Comparison of ENCODE assay signal across 1 cellular context in genomic region chr1:93078935-93079654, GRCh38.
TF ChIP-seq lines count a peak whose summit lies in the region.

Gene MTF2 (plus strand): TSS chr1:93079283. CDS start chr1:93079527, 244 bp downstream.

TF ChIP-seq in HepG2, 621 proteins besides CTCF, POLR2A, EP300 and RAD21 (continued from another document and continues in another):
- TF ChIP-seq, protein P1, sequence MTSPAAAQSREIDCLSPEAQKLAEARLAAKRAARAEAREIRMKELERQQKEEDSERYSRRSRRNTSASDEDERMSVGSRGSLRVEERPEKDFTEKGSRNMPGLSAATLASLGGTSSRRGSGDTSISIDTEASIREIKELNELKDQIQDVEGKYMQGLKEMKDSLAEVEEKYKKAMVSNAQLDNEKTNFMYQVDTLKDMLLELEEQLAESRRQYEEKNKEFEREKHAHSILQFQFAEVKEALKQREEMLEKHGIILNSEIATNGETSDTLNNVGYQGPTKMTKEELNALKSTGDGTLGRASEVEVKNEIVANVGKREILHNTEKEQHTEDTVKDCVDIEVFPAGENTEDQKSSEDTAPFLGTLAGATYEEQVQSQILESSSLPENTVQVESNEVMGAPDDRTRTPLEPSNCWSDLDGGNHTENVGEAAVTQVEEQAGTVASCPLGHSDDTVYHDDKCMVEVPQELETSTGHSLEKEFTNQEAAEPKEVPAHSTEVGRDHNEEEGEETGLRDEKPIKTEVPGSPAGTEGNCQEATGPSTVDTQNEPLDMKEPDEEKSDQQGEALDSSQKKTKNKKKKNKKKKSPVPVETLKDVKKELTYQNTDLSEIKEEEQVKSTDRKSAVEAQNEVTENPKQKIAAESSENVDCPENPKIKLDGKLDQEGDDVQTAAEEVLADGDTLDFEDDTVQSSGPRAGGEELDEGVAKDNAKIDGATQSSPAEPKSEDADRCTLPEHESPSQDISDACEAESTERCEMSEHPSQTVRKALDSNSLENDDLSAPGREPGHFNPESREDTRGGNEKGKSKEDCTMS (CRISPR knock-in tag; conservative IDR thresholded peaks at IDR 0.05), result no peak
- TF ChIP-seq, protein P2, sequence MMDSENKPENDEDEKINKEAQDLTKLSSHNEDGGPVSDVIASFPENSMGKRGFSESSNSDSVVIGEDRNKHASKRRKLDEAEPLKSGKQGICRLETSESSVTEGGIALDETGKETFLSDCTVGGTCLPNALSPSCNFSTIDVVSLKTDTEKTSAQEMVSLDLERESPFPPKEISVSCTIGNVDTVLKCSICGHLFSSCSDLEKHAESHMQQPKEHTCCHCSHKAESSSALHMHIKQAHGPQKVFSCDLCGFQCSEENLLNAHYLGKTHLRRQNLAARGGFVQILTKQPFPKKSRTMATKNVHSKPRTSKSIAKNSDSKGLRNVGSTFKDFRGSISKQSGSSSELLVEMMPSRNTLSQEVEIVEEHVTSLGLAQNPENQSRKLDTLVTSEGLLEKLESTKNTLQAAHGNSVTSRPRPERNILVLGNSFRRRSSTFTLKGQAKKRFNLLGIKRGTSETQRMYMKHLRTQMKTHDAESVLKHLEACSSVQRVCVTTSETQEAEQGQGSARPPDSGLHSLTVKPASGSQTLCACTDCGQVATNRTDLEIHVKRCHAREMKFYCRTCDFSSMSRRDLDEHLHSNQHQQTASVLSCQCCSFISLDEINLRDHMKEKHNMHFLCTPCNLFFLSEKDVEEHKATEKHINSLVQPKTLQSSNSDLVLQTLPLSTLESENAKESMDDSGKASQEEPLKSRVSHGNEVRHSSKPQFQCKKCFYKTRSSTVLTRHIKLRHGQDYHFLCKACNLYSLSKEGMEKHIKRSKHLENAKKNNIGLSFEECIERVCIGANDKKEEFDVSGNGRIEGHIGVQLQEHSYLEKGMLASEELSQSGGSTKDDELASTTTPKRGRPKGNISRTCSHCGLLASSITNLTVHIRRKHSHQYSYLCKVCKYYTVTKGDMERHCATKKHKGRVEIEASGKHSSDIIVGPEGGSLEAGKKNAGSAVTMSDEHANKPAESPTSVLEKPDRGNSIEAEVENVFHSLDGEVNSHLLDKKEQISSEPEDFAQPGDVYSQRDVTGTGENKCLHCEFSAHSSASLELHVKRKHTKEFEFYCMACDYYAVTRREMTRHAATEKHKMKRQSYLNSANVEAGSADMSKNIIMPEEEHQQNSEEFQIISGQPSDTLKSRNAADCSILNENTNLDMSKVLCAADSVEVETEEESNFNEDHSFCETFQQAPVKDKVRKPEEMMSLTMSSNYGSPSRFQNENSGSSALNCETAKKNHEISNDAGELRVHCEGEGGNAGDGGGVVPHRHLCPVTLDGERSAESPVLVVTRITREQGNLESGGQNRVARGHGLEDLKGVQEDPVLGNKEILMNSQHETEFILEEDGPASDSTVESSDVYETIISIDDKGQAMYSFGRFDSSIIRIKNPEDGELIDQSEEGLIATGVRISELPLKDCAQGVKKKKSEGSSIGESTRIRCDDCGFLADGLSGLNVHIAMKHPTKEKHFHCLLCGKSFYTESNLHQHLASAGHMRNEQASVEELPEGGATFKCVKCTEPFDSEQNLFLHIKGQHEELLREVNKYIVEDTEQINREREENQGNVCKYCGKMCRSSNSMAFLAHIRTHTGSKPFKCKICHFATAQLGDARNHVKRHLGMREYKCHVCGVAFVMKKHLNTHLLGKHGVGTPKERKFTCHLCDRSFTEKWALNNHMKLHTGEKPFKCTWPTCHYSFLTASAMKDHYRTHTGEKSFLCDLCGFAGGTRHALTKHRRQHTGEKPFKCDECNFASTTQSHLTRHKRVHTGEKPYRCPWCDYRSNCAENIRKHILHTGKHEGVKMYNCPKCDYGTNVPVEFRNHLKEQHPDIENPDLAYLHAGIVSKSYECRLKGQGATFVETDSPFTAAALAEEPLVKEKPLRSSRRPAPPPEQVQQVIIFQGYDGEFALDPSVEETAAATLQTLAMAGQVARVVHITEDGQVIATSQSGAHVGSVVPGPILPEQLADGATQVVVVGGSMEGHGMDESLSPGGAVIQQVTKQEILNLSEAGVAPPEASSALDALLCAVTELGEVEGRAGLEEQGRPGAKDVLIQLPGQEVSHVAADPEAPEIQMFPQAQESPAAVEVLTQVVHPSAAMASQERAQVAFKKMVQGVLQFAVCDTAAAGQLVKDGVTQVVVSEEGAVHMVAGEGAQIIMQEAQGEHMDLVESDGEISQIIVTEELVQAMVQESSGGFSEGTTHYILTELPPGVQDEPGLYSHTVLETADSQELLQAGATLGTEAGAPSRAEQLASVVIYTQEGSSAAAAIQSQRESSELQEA (CRISPR knock-in tag; IDR thresholded peaks at IDR 0.05; ENCODE audit: not compliant biosample characterization), result peak; percentile 78
- peak; percentile 99 for TF ChIP-seq SPEN (CRISPR knock-in tag; IDR thresholded peaks at IDR 0.05; ENCODE audit: low read depth)
- peak; percentile 86 for TF ChIP-seq AHDC1 (CRISPR knock-in tag; IDR thresholded peaks at IDR 0.05; ENCODE audit: borderline replicate concordance)
- peak; percentile 86 for TF ChIP-seq RBFOX2 (IDR thresholded peaks at IDR 0.05; ENCODE audit: low read depth, low read length)
- TF ChIP-seq ZNF775 (CRISPR knock-in tag; IDR thresholded peaks at IDR 0.05; ENCODE audit: borderline replicate concordance), result no peak
- TF ChIP-seq CCAR2 (optimal IDR thresholded peaks at IDR 0.05; ENCODE audit: low read depth, low read length), result peak; percentile 99
- TF ChIP-seq HES4 (CRISPR knock-in tag; IDR thresholded peaks at IDR 0.05; ENCODE audit: borderline replicate concordance), result peak; percentile 86
- peak; percentile 96 for TF ChIP-seq ZNF281 (CRISPR knock-in tag; IDR thresholded peaks at IDR 0.05; ENCODE audit: borderline replicate concordance)
- TF ChIP-seq SKIL (CRISPR knock-in tag; IDR thresholded peaks at IDR 0.05; ENCODE audit: borderline replicate concordance), result peak; percentile 80
- TF ChIP-seq TBX2 (CRISPR knock-in tag; IDR thresholded peaks at IDR 0.05; ENCODE audit: borderline replicate concordance), result peak; percentile 95
- TF ChIP-seq, protein P3, sequence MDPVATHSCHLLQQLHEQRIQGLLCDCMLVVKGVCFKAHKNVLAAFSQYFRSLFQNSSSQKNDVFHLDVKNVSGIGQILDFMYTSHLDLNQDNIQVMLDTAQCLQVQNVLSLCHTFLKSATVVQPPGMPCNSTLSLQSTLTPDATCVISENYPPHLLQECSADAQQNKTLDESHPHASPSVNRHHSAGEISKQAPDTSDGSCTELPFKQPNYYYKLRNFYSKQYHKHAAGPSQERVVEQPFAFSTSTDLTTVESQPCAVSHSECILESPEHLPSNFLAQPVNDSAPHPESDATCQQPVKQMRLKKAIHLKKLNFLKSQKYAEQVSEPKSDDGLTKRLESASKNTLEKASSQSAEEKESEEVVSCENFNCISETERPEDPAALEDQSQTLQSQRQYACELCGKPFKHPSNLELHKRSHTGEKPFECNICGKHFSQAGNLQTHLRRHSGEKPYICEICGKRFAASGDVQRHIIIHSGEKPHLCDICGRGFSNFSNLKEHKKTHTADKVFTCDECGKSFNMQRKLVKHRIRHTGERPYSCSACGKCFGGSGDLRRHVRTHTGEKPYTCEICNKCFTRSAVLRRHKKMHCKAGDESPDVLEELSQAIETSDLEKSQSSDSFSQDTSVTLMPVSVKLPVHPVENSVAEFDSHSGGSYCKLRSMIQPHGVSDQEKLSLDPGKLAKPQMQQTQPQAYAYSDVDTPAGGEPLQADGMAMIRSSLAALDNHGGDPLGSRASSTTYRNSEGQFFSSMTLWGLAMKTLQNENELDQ (CRISPR knock-in tag; IDR thresholded peaks at IDR 0.05; ENCODE audit: borderline replicate concordance), result peak; percentile 85; the same call in 1 of the 2 replicates
- TF ChIP-seq MAFK (conservative IDR thresholded peaks at IDR 0.05 in 1 of 2, IDR thresholded peaks at IDR 0.05 in 1 of 2; ENCODE audit: low read length in 2 of 2), result 0 out of 4 replicates have a peak, but pooled peaks of 1 of the 2 experiments have one; percentile 11
- peak; percentile 89 for TF ChIP-seq HIC2 (CRISPR knock-in tag; IDR thresholded peaks at IDR 0.05; ENCODE audit: low read depth)
- TF ChIP-seq YEATS4 (CRISPR knock-in tag; IDR thresholded peaks at IDR 0.05; ENCODE audit: borderline replicate concordance), result peak; percentile 100
- TF ChIP-seq HCFC1 (IDR thresholded peaks at IDR 0.05; ENCODE audit: low read depth, low read length), result peak; percentile 40; the same call in 1 of the 2 replicates
- peak; percentile 9; the same call in 1 of the 2 replicates for TF ChIP-seq NR2F2 (IDR thresholded peaks at IDR 0.05; ENCODE audit: borderline replicate concordance, low read depth)
- TF ChIP-seq, protein P4, sequence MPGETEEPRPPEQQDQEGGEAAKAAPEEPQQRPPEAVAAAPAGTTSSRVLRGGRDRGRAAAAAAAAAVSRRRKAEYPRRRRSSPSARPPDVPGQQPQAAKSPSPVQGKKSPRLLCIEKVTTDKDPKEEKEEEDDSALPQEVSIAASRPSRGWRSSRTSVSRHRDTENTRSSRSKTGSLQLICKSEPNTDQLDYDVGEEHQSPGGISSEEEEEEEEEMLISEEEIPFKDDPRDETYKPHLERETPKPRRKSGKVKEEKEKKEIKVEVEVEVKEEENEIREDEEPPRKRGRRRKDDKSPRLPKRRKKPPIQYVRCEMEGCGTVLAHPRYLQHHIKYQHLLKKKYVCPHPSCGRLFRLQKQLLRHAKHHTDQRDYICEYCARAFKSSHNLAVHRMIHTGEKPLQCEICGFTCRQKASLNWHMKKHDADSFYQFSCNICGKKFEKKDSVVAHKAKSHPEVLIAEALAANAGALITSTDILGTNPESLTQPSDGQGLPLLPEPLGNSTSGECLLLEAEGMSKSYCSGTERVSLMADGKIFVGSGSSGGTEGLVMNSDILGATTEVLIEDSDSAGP (CRISPR knock-in tag; IDR thresholded peaks at IDR 0.05; ENCODE audit: borderline replicate concordance), result peak; percentile 97
